ENCODE assay signal across 8 cellular contexts in the genomic region with DNA sequence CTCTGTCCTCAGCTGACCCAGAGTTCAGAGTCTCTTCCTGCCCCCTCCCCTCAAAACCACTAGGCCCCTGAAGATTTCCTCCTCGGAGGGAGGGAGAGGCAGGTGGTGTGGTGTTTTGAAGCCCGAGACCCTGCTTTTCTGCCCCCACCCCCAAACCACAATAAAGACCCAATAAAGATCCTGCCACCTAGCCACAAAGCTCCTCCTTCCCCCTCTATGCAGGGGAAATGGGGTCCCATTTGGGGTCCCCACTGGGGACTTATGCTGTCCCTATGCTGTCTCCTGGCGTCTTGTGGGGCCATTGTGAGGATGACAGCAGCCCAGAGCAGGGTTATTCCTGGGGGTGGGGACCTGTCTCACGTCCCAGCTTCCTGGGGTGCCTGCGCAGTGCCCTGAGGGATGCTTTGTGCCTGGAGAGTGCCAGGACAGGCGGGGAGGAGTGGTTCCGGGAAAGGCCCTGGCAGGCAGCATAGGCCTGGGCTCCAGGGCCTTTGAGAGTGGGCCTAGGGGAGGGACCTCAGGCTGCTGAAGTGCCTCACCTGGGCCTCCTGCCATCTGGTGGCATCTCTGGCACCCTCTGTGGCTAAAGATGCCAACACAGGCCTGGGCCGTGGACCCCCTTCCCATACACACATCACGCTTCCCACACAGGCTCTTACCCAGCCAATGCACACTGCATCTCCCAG. TPM values are rescaled to one million over a fixed set of nuclear protein-coding genes. Genes with fewer than 3 reads are reported as not detected.
DNase-seq lines count a peak whose midpoint lies in the region; ATAC-seq and TF ChIP-seq lines count a peak whose summit lies in the region.

No MANE protein-coding gene starts in this region.

- H3K27me3 ChIP-seq in SK-N-SH (ENCODE audit: insufficient read depth): no peaks in the 10 kb centered on the region

- H3K9ac ChIP-seq in SK-N-SH: peak overlapping the region; percentile 32; the same call in 1 of the 2 replicates

- TF ChIP-seq RAD21 in SK-N-SH (IDR thresholded peaks at IDR 0.05; ENCODE audit: low read length): no peak

- H2AFZ ChIP-seq in SK-N-SH (ENCODE audit: low read depth): no peak overlapping the region

- H3K9me3 ChIP-seq in SK-N-SH: no peaks in the 10 kb centered on the region

- CTCF ChIA-PET in SK-N-SH (lab: Yijun Ruan, JAX): interaction anchor here (0.8 to 2.7 kb wide), 8 partner anchors 8 to 206 kb away, joined by 3 to 20 read pairs (median 4); partner anchors contain the start of gene ARMC12

- H3K36me3 Mint-ChIP-seq in glutamatergic neuron (ENCODE audit: unreplicated experiment): no peaks in the 10 kb centered on the region

- H4K20me1 ChIP-seq in SK-N-SH (ENCODE audit: insufficient read depth): no peaks in the 10 kb centered on the region

- DNase-seq in SK-N-SH (peak; percentile 42), glutamatergic neuron (no peak), posterior vena cava (ENCODE audit: low spot score) (peak; percentile 84), NCI-H2081 treated with DMSO at 0.1 percent for 48 hours (lab: John Stamatoyannopoulos, UW) (no peak), superior temporal gyrus (ENCODE audit: extremely low spot score) (no peak)
- DNase-seq in activated CD8-positive, alpha-beta memory T cell treated with anti-CD3 and anti-CD28 coated beads, Interleukin-2, amount 50 U/mL, for 4 hours: peak; percentile 40

- WGBS in SK-N-SH (ENCODE audit: low lambda C conversion rate): 98% methylated on average over 5 of the region's 9 CpGs

- peaks cover 13% of the 10 kb centered on the region for H3K9me3 Mint-ChIP-seq in glutamatergic neuron (ENCODE audit: unreplicated experiment)

- peak overlapping the region; percentile 87 for H3K27ac Mint-ChIP-seq in glutamatergic neuron (ENCODE audit: unreplicated experiment)

- H3K4me3 ChIP-seq in SK-N-SH (ENCODE audit: low read depth in 2 of 2, low read length in 1 of 2): peak overlapping the region in 1 of 2 experiments; percentile 76; a peak in 1 of 4 replicates

- H3K4me1 ChIP-seq in SK-N-SH (ENCODE audit: control insufficient read depth in 1 of 2, insufficient read depth in 2 of 2, low read depth in 1 of 2, low read length in 1 of 2): peaks cover 5 to 44% of the 10 kb centered on the region in 2 experiments; a peak in 3 of 4 replicates

- intact Hi-C loops in posterior vena cava (cut with DNase I): no loop called here

- H3K4me2 ChIP-seq in SK-N-SH: peak overlapping the region; percentile 99; the same call in 1 of the 2 replicates

- POLR2A ChIA-PET in SK-N-SH (lab: Yijun Ruan, JAX): interaction anchor here (0.5 kb wide), 1 partner anchor 36 kb away, joined by 3 read pairs; no protein-coding TSS in a partner anchor

- H3K4me1 Mint-ChIP-seq in glutamatergic neuron (ENCODE audit: low read depth, unreplicated experiment): peaks cover 35% of the 10 kb centered on the region

- no peak for TF ChIP-seq EP300 in SK-N-SH (IDR thresholded peaks at IDR 0.05; ENCODE audit: borderline replicate concordance in 1 of 2, low read depth in 1 of 2, low read length in 1 of 2)

- peak overlapping the region; percentile 90 for H3K4me3 Mint-ChIP-seq in glutamatergic neuron (ENCODE audit: unreplicated experiment)

- TF ChIP-seq CTCF in SK-N-SH (IDR thresholded peaks at IDR 0.05) (no peak), glutamatergic neuron (IDR thresholded peaks at IDR 0.05; ENCODE audit: partially characterized antibody, unreplicated experiment) (no peak)

- peak overlapping the region in 1 of 2 experiments; percentile 98; a peak in 2 of 4 replicates for H3K27ac ChIP-seq in SK-N-SH (ENCODE audit: low read depth in 2 of 2, low read length in 1 of 2)

- peaks cover 6% of the 10 kb centered on the region for H3K27me3 Mint-ChIP-seq in glutamatergic neuron (ENCODE audit: unreplicated experiment)

- no peaks in the 10 kb centered on the region for H3K9me2 ChIP-seq in SK-N-SH

- no peaks in the 10 kb centered on the region for H3K36me3 ChIP-seq in SK-N-SH (replicated peaks in 1 of 2; ENCODE audit: control insufficient read depth in 1 of 2, insufficient read depth in 2 of 2, low read length in 1 of 2)

- no peaks in the 10 kb centered on the region for H3F3A ChIP-seq in SK-N-SH (replicated peaks; ENCODE audit: insufficient read depth)

- H3K79me2 ChIP-seq in SK-N-SH (ENCODE audit: insufficient read depth): no peaks in the 10 kb centered on the region

- ATAC-seq in SK-N-SH treated with all-trans-retinoic acid at 6 μM for 48 hours (no peak), GM18498 (IDR thresholded peaks at IDR 0.05; ENCODE audit: unreplicated experiment) (no peak)

TF ChIP-seq in SK-N-SH, 30 proteins besides CTCF, POLR2A, EP300 and RAD21:
- TF ChIP-seq NRF1 (IDR thresholded peaks at IDR 0.05; ENCODE audit: low read depth, low read length): no peak
- TF ChIP-seq SMC3 (IDR thresholded peaks at IDR 0.05; ENCODE audit: low read depth, low read length): no peak
- TF ChIP-seq EZH2phosphoT487 (IDR thresholded peaks at IDR 0.05; ENCODE audit: borderline replicate concordance, low read depth): no peak
- TF ChIP-seq, protein P1, sequence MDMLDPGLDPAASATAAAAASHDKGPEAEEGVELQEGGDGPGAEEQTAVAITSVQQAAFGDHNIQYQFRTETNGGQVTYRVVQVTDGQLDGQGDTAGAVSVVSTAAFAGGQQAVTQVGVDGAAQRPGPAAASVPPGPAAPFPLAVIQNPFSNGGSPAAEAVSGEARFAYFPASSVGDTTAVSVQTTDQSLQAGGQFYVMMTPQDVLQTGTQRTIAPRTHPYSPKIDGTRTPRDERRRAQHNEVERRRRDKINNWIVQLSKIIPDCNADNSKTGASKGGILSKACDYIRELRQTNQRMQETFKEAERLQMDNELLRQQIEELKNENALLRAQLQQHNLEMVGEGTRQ (IDR thresholded peaks at IDR 0.05; ENCODE audit: borderline replicate concordance, low read depth, low read length): no peak
- TF ChIP-seq SIN3A (IDR thresholded peaks at IDR 0.05; ENCODE audit: borderline replicate concordance, low read depth, low read length): no peak
TF ChIP-seq in SK-N-SH: peak in this region for 0.

TF ChIP-seq in SK-N-SH treated with all-trans-retinoic acid at 6 μM for 48 hours, 23 proteins besides CTCF, POLR2A, EP300 and RAD21:
- no peak for TF ChIP-seq ZNF70 (CRISPR knock-in tag; IDR thresholded peaks at IDR 0.05)
- no peak for TF ChIP-seq SNAI2 (CRISPR knock-in tag; IDR thresholded peaks at IDR 0.05)

RNA-seq across cellular contexts. Expression of gene ARMC12, which starts 8.0 kb away (rescaled TPM):
- 1.6 and 2.0 TPM in 2 replicates for polyA plus RNA-seq in SK-N-SH (2012; rRNA removed)
- 0.58 and 0.72 TPM in 2 replicates for polyA plus RNA-seq in SK-N-SH (2012; cell fraction: cytosol; rRNA removed)
- polyA plus RNA-seq in SK-N-SH (2012; cell fraction: nucleus; rRNA removed): 18.1 and 19.9 TPM in 2 replicates
- 2.6 TPM for total RNA-seq in glutamatergic neuron (ENCODE audit: unreplicated experiment)
- total RNA-seq in posterior vena cava: 1 to 10 TPM in 1 of 2 donors, under 1 TPM in 1; 0.57 to 1.1 TPM

RNA-seq across cellular contexts. Expression of gene FKBP5, which starts 40.1 kb away (rescaled TPM):
- 4.2 and 5.1 TPM in 2 replicates for polyA plus RNA-seq in SK-N-SH (2012; rRNA removed)
- polyA plus RNA-seq in SK-N-SH (2012; cell fraction: cytosol; rRNA removed): 6.7 and 7.4 TPM in 2 replicates
- 2.2 and 3.5 TPM in 2 replicates for polyA plus RNA-seq in SK-N-SH (2012; cell fraction: nucleus; rRNA removed)
- 10.6 TPM for total RNA-seq in glutamatergic neuron (ENCODE audit: unreplicated experiment)
- total RNA-seq in posterior vena cava: 100 to 1,000 TPM in 1 of 2 donors, 10 to 100 TPM in 1; 83.1 to 193 TPM

RNA-seq across cellular contexts. Expression of gene CLPSL2, which starts 47.6 kb away (rescaled TPM):
- polyA plus RNA-seq in SK-N-SH (2012; rRNA removed): not detected in 2 replicates
- polyA plus RNA-seq in SK-N-SH (2012; cell fraction: cytosol; rRNA removed): not detected in 2 replicates
- polyA plus RNA-seq in SK-N-SH (2012; cell fraction: nucleus; rRNA removed): not detected in 2 replicates
- not detected for total RNA-seq in glutamatergic neuron (ENCODE audit: unreplicated experiment)
- not detected for total RNA-seq in posterior vena cava

RNA-seq across cellular contexts. Expression of gene CLPSL1, which starts 52.0 kb away (rescaled TPM):
- not detected in 2 replicates for polyA plus RNA-seq in SK-N-SH (2012; rRNA removed)
- polyA plus RNA-seq in SK-N-SH (2012; cell fraction: cytosol; rRNA removed): not detected in 2 replicates
- not detected in 2 replicates for polyA plus RNA-seq in SK-N-SH (2012; cell fraction: nucleus; rRNA removed)
- total RNA-seq in glutamatergic neuron (ENCODE audit: unreplicated experiment) (not detected), posterior vena cava (not detected)

Comparison
In these comparisons a context has a peak if more than half of its experiments do, and no peak if none do; other contexts are left out.
1. DNase-seq: peak in SK-N-SH (single experiment), activated CD8-positive, alpha-beta memory T cell treated with anti-CD3 and anti-CD28 coated beads, Interleukin-2, amount 50 U/mL, for 4 hours (single experiment) and posterior vena cava (single experiment); none in glutamatergic neuron (single experiment), NCI-H2081 treated with DMSO at 0.1 percent for 48 hours (single experiment) and superior temporal gyrus (single experiment).